ENCODE assay signal across 1 cellular context in genomic region chr10:110228066-110228465, GRCh38.
TF ChIP-seq lines count a peak whose summit lies in the region.

No MANE protein-coding gene starts in this region.

TF ChIP-seq in WTC11, 78 proteins besides CTCF, POLR2A, EP300 and RAD21 (continued from another document):
- no peak for TF ChIP-seq USF2 (CRISPR knock-in tag; IDR thresholded peaks at IDR 0.05)
- TF ChIP-seq ZNF532 (CRISPR knock-in tag; IDR thresholded peaks at IDR 0.05; ENCODE audit: borderline replicate concordance): no peak
- no peak for TF ChIP-seq ATF1 (CRISPR knock-in tag; IDR thresholded peaks at IDR 0.05)
- no peak for TF ChIP-seq ESRRA (CRISPR knock-in tag; IDR thresholded peaks at IDR 0.05; ENCODE audit: borderline replicate concordance)
- TF ChIP-seq AFF4 (CRISPR knock-in tag; IDR thresholded peaks at IDR 0.05; ENCODE audit: borderline replicate concordance): no peak
- TF ChIP-seq CREM (CRISPR knock-in tag; IDR thresholded peaks at IDR 0.05): no peak
- TF ChIP-seq ZNF396 (CRISPR knock-in tag; IDR thresholded peaks at IDR 0.05; ENCODE audit: borderline replicate concordance): no peak
- TF ChIP-seq ZNF317 (CRISPR knock-in tag; IDR thresholded peaks at IDR 0.05; ENCODE audit: borderline replicate concordance, low read depth): no peak
- no peak for TF ChIP-seq NFYB (CRISPR knock-in tag; conservative IDR thresholded peaks at IDR 0.05; ENCODE audit: low read depth)
- no peak for TF ChIP-seq GTF2I (CRISPR knock-in tag; conservative IDR thresholded peaks at IDR 0.05)
